11 cellular contexts compared by ENCODE assay signal in genomic region chr18:63207825-63208224, GRCh38.
DNase-seq lines count a peak whose midpoint lies in the region; TF ChIP-seq lines count a peak whose summit lies in the region.
"Had no signal": no experiment of that assay in that cellular context is flagged by ENCODE, and none has a peak within 500 bp of the region (broad histone marks: within the 10 kb centered on the region; RNA-seq: fewer than 3 reads in every experiment).

No MANE protein-coding gene starts in this region.

- H3K4me3 Mint-ChIP-seq in activated CD4-positive, alpha-beta T cell treated with anti-CD3 and anti-CD28 coated beads, Interleukin-2, amount 10 ng/mL, durations not matched to agents 7 days and 5 days: peak overlapping the region; percentile 70
- H3K4me3 Mint-ChIP-seq: endodermal cell had no signal

- peaks cover 79% of the 10 kb centered on the region for H3K36me3 Mint-ChIP-seq in activated CD4-positive, alpha-beta T cell treated with anti-CD3 and anti-CD28 coated beads, Interleukin-2, amount 10 ng/mL, durations not matched to agents 7 days and 5 days (ENCODE audit: low read depth)

- H3K27ac Mint-ChIP-seq in activated CD4-positive, alpha-beta T cell treated with anti-CD3 and anti-CD28 coated beads, Interleukin-2, amount 10 ng/mL, durations not matched to agents 7 days and 5 days: peak overlapping the region; percentile 93
- H3K27ac Mint-ChIP-seq: endodermal cell had no signal

- in situ Hi-C loops in G401 (cut with HindIII; ENCODE audit: low sequenced_read_pairs): no loop called here

- no peak overlapping the region for H3K4me3 ChIP-seq in osteoblast (ENCODE audit: insufficient read depth, low read length)
- H3K4me3 ChIP-seq: hepatocyte had no signal

- TF ChIP-seq CTCF in osteoblast (IDR thresholded peaks at IDR 0.05; ENCODE audit: extremely low read depth, low read depth, low read length): no peak

- no peaks in the 10 kb centered on the region for H3K9me3 Mint-ChIP-seq in activated CD4-positive, alpha-beta T cell treated with anti-CD3 and anti-CD28 coated beads, Interleukin-2, amount 10 ng/mL, durations not matched to agents 7 days and 5 days
- H3K9me3 Mint-ChIP-seq: endodermal cell had no signal

- H3K27me3 Mint-ChIP-seq in activated CD4-positive, alpha-beta T cell treated with anti-CD3 and anti-CD28 coated beads, Interleukin-2, amount 10 ng/mL, durations not matched to agents 7 days and 5 days: no peaks in the 10 kb centered on the region

- H3K4me2 ChIP-seq in osteoblast (ENCODE audit: insufficient read depth, low read length): no peak overlapping the region

- no peak overlapping the region for H3K27ac ChIP-seq in osteoblast (ENCODE audit: low read depth, low read length)

- POLR2A ChIA-PET in activated CD4-positive, alpha-beta T cell treated with anti-CD3 and anti-CD28 coated beads, Interleukin-2, amount 10 ng/mL, durations not matched to agents 7 days and 5 days (lab: Charles Lee): no interaction called here

- H3K36me3 ChIP-seq in osteoblast (ENCODE audit: insufficient read depth, low read length): no peaks in the 10 kb centered on the region

- no peaks in the 10 kb centered on the region for H3K79me2 ChIP-seq in osteoblast (ENCODE audit: insufficient read depth, low read length)
- H3K79me2 ChIP-seq: hepatocyte had no signal

- no peaks in the 10 kb centered on the region for H4K20me1 ChIP-seq in osteoblast (ENCODE audit: insufficient read depth, low read length)

- H2AFZ ChIP-seq in osteoblast (ENCODE audit: low read length): no peak overlapping the region
- H2AFZ ChIP-seq: hepatocyte had no signal

- H3K4me1 ChIP-seq in osteoblast (ENCODE audit: insufficient read depth, low read length): no peaks in the 10 kb centered on the region

- H3K9me3 ChIP-seq in osteoblast (ENCODE audit: low read depth, low read length): no peaks in the 10 kb centered on the region

- no peaks in the 10 kb centered on the region for H3K27me3 ChIP-seq in osteoblast (ENCODE audit: insufficient read depth, low read length)
- H3K27me3 ChIP-seq: hepatocyte had no signal

- DNase-seq in activated CD4-positive, alpha-beta T cell treated with anti-CD3 and anti-CD28 coated beads, Interleukin-2, amount 10 ng/mL, durations not matched to agents 7 days and 5 days: no peak
- DNase-seq in activated CD4-positive, alpha-beta T cell treated with anti-CD3 and anti-CD28 coated beads, Interleukin-2, amount 50 U/mL, for 4 hours: no peak
- DNase-seq in NCI-H1092 (lab: John Stamatoyannopoulos, UW) (peak; percentile 50), SHP77 treated with DMSO at 0.1 percent for 48 hours (lab: John Stamatoyannopoulos, UW) (peak; percentile 81), osteoblast (ENCODE audit: insufficient read length, low spot score, missing footprints) (peak; percentile 61), G401 (ENCODE audit: low spot score) (no peak), GDM1 (lab: John Stamatoyannopoulos, UW) (no peak), HK-2 (ENCODE audit: unreplicated experiment) (no peak)
- DNase-seq: amniotic stem cell, endodermal cell had no signal

- CTCF ChIA-PET in activated CD4-positive, alpha-beta T cell treated with anti-CD3 and anti-CD28 coated beads, Interleukin-2, amount 10 ng/mL, durations not matched to agents 7 days and 5 days (lab: Charles Lee): interaction anchor here (1.0 to 2.6 kb wide), 2 partner anchors 32 to 110 kb away, joined by 3 to 10 read pairs; no protein-coding TSS in a partner anchor

- H3K4me1 Mint-ChIP-seq in activated CD4-positive, alpha-beta T cell treated with anti-CD3 and anti-CD28 coated beads, Interleukin-2, amount 10 ng/mL, durations not matched to agents 7 days and 5 days: peaks cover 95% of the 10 kb centered on the region
- H3K4me1 Mint-ChIP-seq: endodermal cell had no signal

Comparison
In these comparisons a context has a peak if more than half of its experiments do, and no peak if none do; other contexts are left out.
1. DNase-seq: peak in NCI-H1092 (single experiment), SHP77 treated with DMSO at 0.1 percent for 48 hours (single experiment) and osteoblast (single experiment); none in activated CD4-positive, alpha-beta T cell treated with anti-CD3 and anti-CD28 coated beads, Interleukin-2, amount 10 ng/mL, durations not matched to agents 7 days and 5 days (single experiment), activated CD4-positive, alpha-beta T cell treated with anti-CD3 and anti-CD28 coated beads, Interleukin-2, amount 50 U/mL, for 4 hours (0 of 2), G401 (single experiment), GDM1 (single experiment) and HK-2 (single experiment).